8 cellular contexts compared by ENCODE assay signal in genomic region chr12:49110191-49111155, GRCh38. TPM values are rescaled to one million over a fixed set of nuclear protein-coding genes. Genes with fewer than 3 reads are reported as not detected.
DNase-seq lines count a peak whose midpoint lies in the region; ATAC-seq and TF ChIP-seq lines count a peak whose summit lies in the region.

A gene with protein sequence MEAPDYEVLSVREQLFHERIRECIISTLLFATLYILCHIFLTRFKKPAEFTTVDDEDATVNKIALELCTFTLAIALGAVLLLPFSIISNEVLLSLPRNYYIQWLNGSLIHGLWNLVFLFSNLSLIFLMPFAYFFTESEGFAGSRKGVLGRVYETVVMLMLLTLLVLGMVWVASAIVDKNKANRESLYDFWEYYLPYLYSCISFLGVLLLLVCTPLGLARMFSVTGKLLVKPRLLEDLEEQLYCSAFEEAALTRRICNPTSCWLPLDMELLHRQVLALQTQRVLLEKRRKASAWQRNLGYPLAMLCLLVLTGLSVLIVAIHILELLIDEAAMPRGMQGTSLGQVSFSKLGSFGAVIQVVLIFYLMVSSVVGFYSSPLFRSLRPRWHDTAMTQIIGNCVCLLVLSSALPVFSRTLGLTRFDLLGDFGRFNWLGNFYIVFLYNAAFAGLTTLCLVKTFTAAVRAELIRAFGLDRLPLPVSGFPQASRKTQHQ (minus strand): TSS chr12:49110847. CDS start chr12:49110555, 292 bp downstream.

- peak within 1 kb of the TSS; percentile 56 for H3K4me3 ChIP-seq in lung

- no peaks in the 10 kb centered on the region for H3K27me3 ChIP-seq in lung (ENCODE audit: control insufficient read depth, insufficient read depth)

- peaks cover 0 to 7% of the 10 kb centered on the region in 2 donors for H3K36me3 ChIP-seq in lung (ENCODE audit: control insufficient read depth in 2 of 2, insufficient read depth in 2 of 2, low read length in 2 of 2)

- no peak for TF ChIP-seq CTCF in lung (IDR thresholded peaks at IDR 0.05; ENCODE audit: control extremely low read depth, extremely low read depth)

- H3K4me1 ChIP-seq in lung (ENCODE audit: control insufficient read depth in 2 of 2, insufficient read depth in 2 of 2, low read length in 2 of 2) = peaks cover 0 to 20% of the 10 kb centered on the region in 2 donors

- H3K27ac ChIP-seq in lung (ENCODE audit: low read depth in 1 of 2, low read length in 1 of 2) = peak within 1 kb of the TSS; percentile 86 to 96

- peak; percentile 99 for DNase-seq in COLO829 (ENCODE audit: low spot score)
- peak; percentile 95 for DNase-seq in HS-5 (ENCODE audit: low read depth)
- peak; percentile 91 for DNase-seq in NK-92 treated with Interleukin-12 subunit alpha and Interleukin-12 subunit beta, amount 100 ng/mL, for 24 hours (lab: John Stamatoyannopoulos, UW)
- DNase-seq in activated CD8-positive, alpha-beta memory T cell treated with anti-CD3 and anti-CD28 coated beads for 24 hours = peak; percentile 96
- peak; percentile 95 for DNase-seq in effector CD4-positive, alpha-beta T cell
- DNase-seq in lung (ENCODE audit: low spot score) = peak; percentile 97
- peak; percentile 69 to 93 (median 89) for DNase-seq in stimulated activated CD4-positive, alpha-beta T cell treated with anti-CD3 and anti-CD28 coated beads, TNF-alpha, amount 100 ng/mL, for 4 hours (ENCODE audit: low read depth in 3 of 3)

- peak; percentile 96 for ATAC-seq in GM19468 (IDR thresholded peaks at IDR 0.05; ENCODE audit: extremely low read depth, unreplicated experiment)
- ATAC-seq in lung (ENCODE audit: insufficient read depth, low FRiP score) = peak; percentile 97

- 0% methylated on average over 58 to 65 of the region's 65 CpGs for WGBS in lung, 2 donors

- no peaks in the 10 kb centered on the region for H3K9me3 ChIP-seq in lung (ENCODE audit: control insufficient read depth in 2 of 2, insufficient read depth in 1 of 2, low read length in 1 of 2)

RNA-seq across cellular contexts. Expression of the gene that starts here (rescaled TPM):
- total RNA-seq in lung = 10 to 100 TPM; 38.5 to 70.1 TPM
- polyA plus RNA-seq in lung = 10 to 100 TPM; 34.8 to 39.0 TPM

Comparison
In these comparisons a context has a peak if more than half of its experiments do, and no peak if none do; other contexts are left out.
1. Peak in every context shown above with its lines: DNase-seq, ATAC-seq, H3K4me3 ChIP-seq and H3K27ac ChIP-seq.